8 cellular contexts compared by ENCODE assay signal in the genomic region with DNA sequence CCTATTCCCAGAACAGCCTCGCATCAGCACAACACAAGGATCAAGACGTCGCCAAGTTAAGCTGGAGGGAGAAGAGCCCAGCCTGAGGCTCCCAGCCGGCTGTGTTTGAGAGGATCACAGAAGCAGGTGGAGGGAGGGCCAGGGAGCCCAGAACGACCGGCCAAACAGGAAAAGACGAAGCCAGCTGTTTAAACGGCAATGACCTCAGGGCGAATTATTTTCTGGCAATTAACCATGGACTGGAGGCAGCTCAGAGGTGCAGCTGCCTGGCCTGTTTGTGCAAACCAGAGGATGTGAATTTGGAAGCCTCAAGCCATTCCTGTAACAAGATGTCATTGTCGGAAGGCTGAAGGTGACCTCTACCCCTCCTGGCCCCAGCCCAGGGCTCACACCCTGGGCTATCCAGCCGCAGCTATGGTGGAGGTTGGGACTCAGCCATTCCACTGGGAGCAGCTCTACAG.
A peak's percentile ranks its signal among the peaks of the same experiment; 100 is the strongest.
DNase-seq lines count a peak whose midpoint lies in the region; ATAC-seq and TF ChIP-seq lines count a peak whose summit lies in the region.
"Had no signal": no experiment of that assay in that cellular context is flagged by ENCODE, and none has a peak within 500 bp of the region (broad histone marks: within the 10 kb centered on the region; RNA-seq: fewer than 3 reads in every experiment).

No MANE protein-coding gene starts in this region.

- no peak overlapping the region for H3K27ac Mint-ChIP-seq in glutamatergic neuron (ENCODE audit: unreplicated experiment)
- H3K27ac Mint-ChIP-seq: stimulated activated naive CD8-positive, alpha-beta T cell treated with anti-CD3 and anti-CD28 coated beads, Interleukin-15, Interleukin-2, amounts not matched to agents 100 ng/mL and 50 ng/mL, for 24 hours had no signal

- H3K27ac ChIP-seq in Peyer's patch, result no peak overlapping the region
- H3K27ac ChIP-seq in left ventricle myocardium inferior (replicated peaks), result peak overlapping the region; percentile 54
- no peak overlapping the region for H3K27ac ChIP-seq in tibial nerve

- peaks cover 6% of the 10 kb centered on the region for H3K9me3 Mint-ChIP-seq in glutamatergic neuron (ENCODE audit: unreplicated experiment)
- H3K9me3 Mint-ChIP-seq: stimulated activated naive CD8-positive, alpha-beta T cell treated with anti-CD3 and anti-CD28 coated beads, Interleukin-15, Interleukin-2, amounts not matched to agents 100 ng/mL and 50 ng/mL, for 24 hours had no signal

- no peaks in the 10 kb centered on the region for H3K4me1 ChIP-seq in Peyer's patch
- H3K4me1 ChIP-seq in left ventricle myocardium inferior, result peaks cover 42% of the 10 kb centered on the region
- peaks cover 0 to 36% (median 4%) of the 10 kb centered on the region in 4 donors for H3K4me1 ChIP-seq in tibial nerve

- WGBS in tibial nerve, 2 donors, result 18% methylated on average over 9 to 11 of the region's 11 CpGs

- H3K27me3 ChIP-seq in Peyer's patch, result no peaks in the 10 kb centered on the region
- no peaks in the 10 kb centered on the region for H3K27me3 ChIP-seq in left ventricle myocardium inferior (ENCODE audit: low read depth)
- no peaks in the 10 kb centered on the region for H3K27me3 ChIP-seq in tibial nerve

- H3K4me3 ChIP-seq in Peyer's patch (no peak overlapping the region), left ventricle myocardium inferior (no peak overlapping the region), tibial nerve (no peak overlapping the region)

- H3K36me3 Mint-ChIP-seq in glutamatergic neuron (ENCODE audit: unreplicated experiment), result no peaks in the 10 kb centered on the region

- no peaks in the 10 kb centered on the region for H3K36me3 ChIP-seq in Peyer's patch
- no peaks in the 10 kb centered on the region for H3K36me3 ChIP-seq in left ventricle myocardium inferior
- no peaks in the 10 kb centered on the region for H3K36me3 ChIP-seq in tibial nerve

- TF ChIP-seq EP300 in Ishikawa (IDR thresholded peaks at IDR 0.05; ENCODE audit: borderline replicate concordance), result peak; percentile 39; the same call in 1 of the 2 replicates
- TF ChIP-seq EP300 in tibial nerve (IDR thresholded peaks at IDR 0.05), result peak in 1 of 2 donors; percentile 64

- no peak for ATAC-seq in HG02759 (IDR thresholded peaks at IDR 0.05; ENCODE audit: unreplicated experiment)

- H3K4me3 Mint-ChIP-seq in glutamatergic neuron (ENCODE audit: unreplicated experiment), result no peak overlapping the region
- H3K4me3 Mint-ChIP-seq: stimulated activated naive CD8-positive, alpha-beta T cell treated with anti-CD3 and anti-CD28 coated beads, Interleukin-15, Interleukin-2, amounts not matched to agents 100 ng/mL and 50 ng/mL, for 24 hours had no signal

- peaks cover 9% of the 10 kb centered on the region for H3K27me3 Mint-ChIP-seq in glutamatergic neuron (ENCODE audit: unreplicated experiment)

- TF ChIP-seq POLR2A in Peyer's patch (IDR thresholded peaks at IDR 0.05) (no peak), tibial nerve (IDR thresholded peaks at IDR 0.05) (no peak)

- intact Hi-C loops in left ventricle myocardium inferior (cut with micrococcal nuclease), result no loop called here

- no peak for TF ChIP-seq RAD21 in Ishikawa (IDR thresholded peaks at IDR 0.05; ENCODE audit: low read depth)

- TF ChIP-seq CTCF in Peyer's patch (IDR thresholded peaks at IDR 0.05) (no peak), left ventricle myocardium inferior (IDR thresholded peaks at IDR 0.05; ENCODE audit: borderline replicate concordance) (no peak), tibial nerve (IDR thresholded peaks at IDR 0.05) (no peak), glutamatergic neuron (IDR thresholded peaks at IDR 0.05; ENCODE audit: partially characterized antibody, unreplicated experiment) (no peak)

- H3K9me3 ChIP-seq in Peyer's patch, result no peaks in the 10 kb centered on the region
- no peaks in the 10 kb centered on the region for H3K9me3 ChIP-seq in left ventricle myocardium inferior (replicated peaks)
- no peaks in the 10 kb centered on the region for H3K9me3 ChIP-seq in tibial nerve

- peaks cover 36% of the 10 kb centered on the region for H3K4me1 Mint-ChIP-seq in glutamatergic neuron (ENCODE audit: low read depth, unreplicated experiment)

- peak in 2 of 3 donors; percentile 19 to 51 for DNase-seq in Peyer's patch
- DNase-seq in left ventricle myocardium inferior, result peak; percentile 76
- DNase-seq in tibial nerve (ENCODE audit: low spot score in 2 of 2), result peak; percentile 68 to 74
- DNase-seq in NCI-H2171 treated with DMSO at 0.1 percent for 48 hours (lab: John Stamatoyannopoulos, UW), result no peak
- no peak for DNase-seq in glutamatergic neuron

TF ChIP-seq in Ishikawa, 13 proteins besides CTCF, POLR2A, EP300 and RAD21:
- TF ChIP-seq TCF12 (IDR thresholded peaks at IDR 0.05; ENCODE audit: low read depth) (peak; percentile 85), NFIC (IDR thresholded peaks at IDR 0.05) (peak; percentile 65), YY1 (IDR thresholded peaks at IDR 0.05; ENCODE audit: low read depth) (no peak), TAF1 (IDR thresholded peaks at IDR 0.05; ENCODE audit: low read depth) (no peak)
- TF ChIP-seq, protein P1, sequence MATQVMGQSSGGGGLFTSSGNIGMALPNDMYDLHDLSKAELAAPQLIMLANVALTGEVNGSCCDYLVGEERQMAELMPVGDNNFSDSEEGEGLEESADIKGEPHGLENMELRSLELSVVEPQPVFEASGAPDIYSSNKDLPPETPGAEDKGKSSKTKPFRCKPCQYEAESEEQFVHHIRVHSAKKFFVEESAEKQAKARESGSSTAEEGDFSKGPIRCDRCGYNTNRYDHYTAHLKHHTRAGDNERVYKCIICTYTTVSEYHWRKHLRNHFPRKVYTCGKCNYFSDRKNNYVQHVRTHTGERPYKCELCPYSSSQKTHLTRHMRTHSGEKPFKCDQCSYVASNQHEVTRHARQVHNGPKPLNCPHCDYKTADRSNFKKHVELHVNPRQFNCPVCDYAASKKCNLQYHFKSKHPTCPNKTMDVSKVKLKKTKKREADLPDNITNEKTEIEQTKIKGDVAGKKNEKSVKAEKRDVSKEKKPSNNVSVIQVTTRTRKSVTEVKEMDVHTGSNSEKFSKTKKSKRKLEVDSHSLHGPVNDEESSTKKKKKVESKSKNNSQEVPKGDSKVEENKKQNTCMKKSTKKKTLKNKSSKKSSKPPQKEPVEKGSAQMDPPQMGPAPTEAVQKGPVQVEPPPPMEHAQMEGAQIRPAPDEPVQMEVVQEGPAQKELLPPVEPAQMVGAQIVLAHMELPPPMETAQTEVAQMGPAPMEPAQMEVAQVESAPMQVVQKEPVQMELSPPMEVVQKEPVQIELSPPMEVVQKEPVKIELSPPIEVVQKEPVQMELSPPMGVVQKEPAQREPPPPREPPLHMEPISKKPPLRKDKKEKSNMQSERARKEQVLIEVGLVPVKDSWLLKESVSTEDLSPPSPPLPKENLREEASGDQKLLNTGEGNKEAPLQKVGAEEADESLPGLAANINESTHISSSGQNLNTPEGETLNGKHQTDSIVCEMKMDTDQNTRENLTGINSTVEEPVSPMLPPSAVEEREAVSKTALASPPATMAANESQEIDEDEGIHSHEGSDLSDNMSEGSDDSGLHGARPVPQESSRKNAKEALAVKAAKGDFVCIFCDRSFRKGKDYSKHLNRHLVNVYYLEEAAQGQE (IDR thresholded peaks at IDR 0.05; ENCODE audit: low read depth), result no peak
- TF ChIP-seq, protein P2, sequence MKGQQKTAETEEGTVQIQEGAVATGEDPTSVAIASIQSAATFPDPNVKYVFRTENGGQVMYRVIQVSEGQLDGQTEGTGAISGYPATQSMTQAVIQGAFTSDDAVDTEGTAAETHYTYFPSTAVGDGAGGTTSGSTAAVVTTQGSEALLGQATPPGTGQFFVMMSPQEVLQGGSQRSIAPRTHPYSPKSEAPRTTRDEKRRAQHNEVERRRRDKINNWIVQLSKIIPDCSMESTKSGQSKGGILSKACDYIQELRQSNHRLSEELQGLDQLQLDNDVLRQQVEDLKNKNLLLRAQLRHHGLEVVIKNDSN (IDR thresholded peaks at IDR 0.05), result no peak
- TF ChIP-seq, protein P3, sequence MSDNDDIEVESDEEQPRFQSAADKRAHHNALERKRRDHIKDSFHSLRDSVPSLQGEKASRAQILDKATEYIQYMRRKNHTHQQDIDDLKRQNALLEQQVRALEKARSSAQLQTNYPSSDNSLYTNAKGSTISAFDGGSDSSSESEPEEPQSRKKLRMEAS (IDR thresholded peaks at IDR 0.05), result peak; percentile 60
TF ChIP-seq in Ishikawa: peak in this region for 3.

Comparison
In these comparisons a context has a peak if more than half of its experiments do, and no peak if none do; other contexts are left out.
1. DNase-seq: peak in Peyer's patch (2 of 3), left ventricle myocardium inferior (single experiment) and tibial nerve (2 of 2); none in NCI-H2171 treated with DMSO at 0.1 percent for 48 hours (single experiment) and glutamatergic neuron (single experiment).